24 cellular contexts compared by ENCODE assay signal in genomic region chr6:116382587-116382986, GRCh38.
"Had no signal": no experiment of that assay in that cellular context is flagged by ENCODE, and none has a peak within 500 bp of the region (broad histone marks: within the 10 kb centered on the region; RNA-seq: fewer than 3 reads in every experiment).

No MANE protein-coding gene starts in this region.

- H3K4me3 Mint-ChIP-seq: activated CD4-positive, alpha-beta memory T cell treated with anti-CD3 and anti-CD28 coated beads, Interleukin-2, amount 10 ng/mL, durations not matched to agents 7 days and 5 days; activated naive CD8-positive, alpha-beta T cell treated with anti-CD3 and anti-CD28 coated beads, Interleukin-2, amount 50 U/mL, for 24 hours; central memory CD8-positive, alpha-beta T cell; naive B cell; T-helper 17 cell had no signal

- DNase-seq: activated CD4-positive, alpha-beta memory T cell treated with anti-CD3 and anti-CD28 coated beads, Interleukin-2, amount 10 ng/mL, durations not matched to agents 7 days and 5 days; activated CD4-positive, alpha-beta T cell treated with anti-CD3 and anti-CD28 coated beads for 48 hours; activated CD4-positive, CD25-positive, alpha-beta regulatory T cell; activated effector memory CD4-positive, alpha-beta T cell treated with anti-CD3 and anti-CD28 coated beads, Interleukin-2, amount 50 U/mL, for 16 hours; activated naive CD4-positive, alpha-beta T cell treated with anti-CD3 and anti-CD28 coated beads, Interleukin-2, amount 50 U/mL, for 16 hours; activated naive CD8-positive, alpha-beta T cell treated with anti-CD3 and anti-CD28 coated beads, Interleukin-2, amount 50 U/mL, for 24 hours; aorta; brain microvascular endothelial cell; colonic mucosa; head of caudate nucleus; hypothalamus; left cardiac atrium; mesenchymal stem cell; naive B cell; occipital lobe; posterior cingulate gyrus; stimulated activated CD4-positive, alpha-beta T cell treated with anti-CD3 and anti-CD28 coated beads, Interleukin-2, amount 100 ng/mL, for 48 hours; stimulated activated CD8-positive, alpha-beta memory T cell treated with anti-CD3 and anti-CD28 coated beads, Interleukin-4, amount 100 ng/mL, for 48 hours; stimulated activated naive CD4-positive, alpha-beta T cell treated with Interleukin-2 at 50 U/mL for 16 hours; SW 1271; T-helper 17 cell had no signal

- H3K36me3 ChIP-seq: brain microvascular endothelial cell, colonic mucosa, gastroesophageal sphincter had no signal

- H3K27ac Mint-ChIP-seq: activated CD4-positive, alpha-beta memory T cell treated with anti-CD3 and anti-CD28 coated beads, Interleukin-2, amount 10 ng/mL, durations not matched to agents 7 days and 5 days; activated naive CD8-positive, alpha-beta T cell treated with anti-CD3 and anti-CD28 coated beads, Interleukin-2, amount 50 U/mL, for 24 hours; T-helper 17 cell had no signal

- H3K4me3 ChIP-seq: colonic mucosa, gastroesophageal sphincter had no signal

- H3K27ac ChIP-seq: brain microvascular endothelial cell, colonic mucosa, gastroesophageal sphincter had no signal

- H3K36me3 Mint-ChIP-seq: naive B cell had no signal

- H3K27me3 ChIP-seq: brain microvascular endothelial cell, colonic mucosa, gastroesophageal sphincter had no signal

- H3K9me3 Mint-ChIP-seq: activated CD4-positive, alpha-beta memory T cell treated with anti-CD3 and anti-CD28 coated beads, Interleukin-2, amount 10 ng/mL, durations not matched to agents 7 days and 5 days; activated naive CD8-positive, alpha-beta T cell treated with anti-CD3 and anti-CD28 coated beads, Interleukin-2, amount 50 U/mL, for 24 hours; central memory CD8-positive, alpha-beta T cell; naive B cell had no signal

- ATAC-seq: activated naive CD8-positive, alpha-beta T cell treated with anti-CD3 and anti-CD28 coated beads, Interleukin-2, amount 50 U/mL, for 24 hours; gastroesophageal sphincter; left cardiac atrium; sciatic nerve; T-helper 17 cell had no signal

- H3K4me1 Mint-ChIP-seq: central memory CD8-positive, alpha-beta T cell had no signal

- H3K9me3 ChIP-seq: colonic mucosa, gastroesophageal sphincter had no signal
